In the genomic region with DNA sequence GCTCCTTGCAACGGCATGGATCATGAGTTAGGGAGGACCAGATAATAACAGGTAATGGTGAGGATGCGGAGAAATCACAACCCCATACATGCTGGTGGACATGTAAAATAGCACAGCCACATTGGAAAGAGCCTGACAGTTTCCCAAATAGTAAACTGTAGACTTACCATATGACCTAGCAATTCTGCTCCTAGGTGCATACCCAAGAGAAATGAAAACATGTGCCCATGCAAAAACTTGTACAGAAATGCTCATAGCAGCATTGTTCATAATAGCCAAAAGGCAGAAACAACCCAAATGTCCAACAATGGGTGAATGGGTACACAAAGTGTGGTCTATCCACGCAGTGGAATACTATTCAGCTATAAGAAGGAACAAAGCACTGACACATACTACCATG, we compare ENCODE assay signal across 31 cellular contexts.
"Had no signal": no experiment of that assay in that cellular context is flagged by ENCODE, and none has a peak within 500 bp of the region (broad histone marks: within the 10 kb centered on the region; RNA-seq: fewer than 3 reads in every experiment).

No MANE protein-coding gene starts in this region.

- H3K4me1 Mint-ChIP-seq: activated CD4-positive, alpha-beta T cell treated with anti-CD3 and anti-CD28 coated beads, Interleukin-2, amount 10 ng/mL, durations not matched to agents 24 days and 14 days; activated naive CD8-positive, alpha-beta T cell treated with anti-CD3 and anti-CD28 coated beads for 36 hours; activated T-helper 17 cell treated with anti-CD3 and anti-CD28 coated beads, Interleukin-2, amount 50 U/mL, for 72 hours had no signal

- H3K36me3 Mint-ChIP-seq: activated CD4-positive, alpha-beta memory T cell treated with anti-CD3 and anti-CD28 coated beads for 36 hours; activated naive CD4-positive, alpha-beta T cell treated with anti-CD3 and anti-CD28 coated beads, Interleukin-2, amount 50 U/mL, for 72 hours; activated naive CD8-positive, alpha-beta T cell treated with anti-CD3 and anti-CD28 coated beads for 36 hours had no signal

- H3K4me3 ChIP-seq: adrenal gland, body of pancreas, breast epithelium had no signal

- FAIRE-seq: astrocyte, colon, TTC549 had no signal

- H3K27ac Mint-ChIP-seq: activated B cell treated with CpG ODN at 0.5 μM for 24 hours; activated CD4-positive, alpha-beta memory T cell treated with anti-CD3 and anti-CD28 coated beads for 36 hours; activated CD4-positive, alpha-beta T cell treated with anti-CD3 and anti-CD28 coated beads, Interleukin-2, amount 10 ng/mL, durations not matched to agents 24 days and 14 days; activated naive CD4-positive, alpha-beta T cell treated with anti-CD3 and anti-CD28 coated beads for 36 hours; activated naive CD4-positive, alpha-beta T cell treated with anti-CD3 and anti-CD28 coated beads, Interleukin-2, amount 50 U/mL, for 72 hours; activated naive CD8-positive, alpha-beta T cell treated with anti-CD3 and anti-CD28 coated beads for 36 hours; activated T-cell treated with anti-CD3 and anti-CD28 coated beads, Interleukin-2, amount 50 U/mL, for 72 hours; activated T-helper 1 cell treated with anti-CD3 and anti-CD28 coated beads, Interleukin-12 subunit alpha, Interleukin-12 subunit beta, Interleukin-2, Interleukin-4 antibody, amounts not matched to agents 30 ng/mL and 10 ng/mL and 1 ng/mL, durations not matched to agents 14 hours and 24 hours and 36 hours; activated T-helper 17 cell treated with anti-CD3 and anti-CD28 coated beads, Interleukin-2, amount 50 U/mL, for 72 hours; T-helper 1 cell treated with Interleukin-12 subunit alpha and Interleukin-12 subunit beta and Interleukin-4 antibody, amounts not matched to agents 30 μg/mL and 1 μg/mL, for 36 hours; T-helper 2 cell treated with Interferon-gamma antibody and Interleukin-4, amounts not matched to agents 5 μg/mL and 100 μg/mL, for 36 hours had no signal

- H3K36me3 ChIP-seq: adrenal gland, brain microvascular endothelial cell, breast epithelium had no signal

- ATAC-seq: body of pancreas had no signal

- H3K9me3 ChIP-seq: adrenal gland, body of pancreas had no signal

- H3K9me3 Mint-ChIP-seq: activated B cell treated with CpG ODN at 0.5 μM for 24 hours; activated CD4-positive, alpha-beta memory T cell treated with anti-CD3 and anti-CD28 coated beads for 36 hours; activated CD4-positive, alpha-beta T cell treated with anti-CD3 and anti-CD28 coated beads, Interleukin-2, amount 10 ng/mL, durations not matched to agents 24 days and 14 days; activated naive CD4-positive, alpha-beta T cell treated with anti-CD3 and anti-CD28 coated beads for 36 hours; activated naive CD4-positive, alpha-beta T cell treated with anti-CD3 and anti-CD28 coated beads, Interleukin-2, amount 50 U/mL, for 72 hours; activated naive CD8-positive, alpha-beta T cell treated with anti-CD3 and anti-CD28 coated beads for 36 hours; activated T-cell treated with anti-CD3 and anti-CD28 coated beads, Interleukin-2, amount 50 U/mL, for 4 hours; activated T-cell treated with anti-CD3 and anti-CD28 coated beads, Interleukin-2, amount 50 U/mL, for 72 hours; activated T-helper 1 cell treated with anti-CD3 and anti-CD28 coated beads, Interleukin-12 subunit alpha, Interleukin-12 subunit beta, Interleukin-2, Interleukin-4 antibody, amounts not matched to agents 30 ng/mL and 10 ng/mL and 1 ng/mL, durations not matched to agents 14 hours and 24 hours and 36 hours; activated T-helper 17 cell treated with anti-CD3 and anti-CD28 coated beads, Interleukin-2, amount 50 U/mL, for 72 hours; T-helper 1 cell treated with Interleukin-12 subunit alpha and Interleukin-12 subunit beta and Interleukin-4 antibody, amounts not matched to agents 30 μg/mL and 1 μg/mL, for 36 hours; T-helper 2 cell treated with Interferon-gamma antibody and Interleukin-4, amounts not matched to agents 5 μg/mL and 100 μg/mL, for 36 hours had no signal

- DNase-seq: activated B cell treated with CpG ODN at 0.5 μM for 24 hours; activated CD4-positive, alpha-beta T cell treated with anti-CD3 and anti-CD28 coated beads for 4 hours; activated CD4-positive, CD25-positive, alpha-beta regulatory T cell treated with anti-CD3 and anti-CD28 coated beads, Interleukin-2, amount 50 U/mL, for 72 hours; activated CD8-positive, alpha-beta memory T cell treated with anti-CD3 and anti-CD28 coated beads, Interleukin-2, amount 50 U/mL, for 4 hours; activated gamma-delta T cell treated with Interleukin-2 at 50 U/mL for 16 hours; activated naive CD4-positive, alpha-beta T cell; activated naive CD4-positive, alpha-beta T cell treated with anti-CD3 and anti-CD28 coated beads, Interleukin-2, amount 50 U/mL, for 16 hours; activated naive CD8-positive, alpha-beta T cell treated with anti-CD3 and anti-CD28 coated beads for 36 hours; activated T-cell treated with anti-CD3 and anti-CD28 coated beads, Interleukin-2, amount 50 U/mL, for 1 hour; activated T-cell treated with anti-CD3 and anti-CD28 coated beads, Interleukin-2, amount 50 U/mL, for 4 hours; adrenal gland; amniotic stem cell; aorta; body of pancreas; brain microvascular endothelial cell; central memory CD4-positive, alpha-beta T cell; T-helper 9 cell had no signal

- H3K27me3 ChIP-seq: adrenal gland, body of pancreas, brain microvascular endothelial cell had no signal

- H3K4me3 Mint-ChIP-seq: activated B cell treated with CpG ODN at 0.5 μM for 24 hours; activated CD4-positive, alpha-beta memory T cell treated with anti-CD3 and anti-CD28 coated beads for 36 hours; activated CD4-positive, alpha-beta T cell treated with anti-CD3 and anti-CD28 coated beads, Interleukin-2, amount 10 ng/mL, durations not matched to agents 24 days and 14 days; activated naive CD4-positive, alpha-beta T cell treated with anti-CD3 and anti-CD28 coated beads for 36 hours; activated naive CD8-positive, alpha-beta T cell treated with anti-CD3 and anti-CD28 coated beads for 36 hours; activated T-cell treated with anti-CD3 and anti-CD28 coated beads, Interleukin-2, amount 50 U/mL, for 4 hours; activated T-helper 1 cell treated with anti-CD3 and anti-CD28 coated beads, Interleukin-12 subunit alpha, Interleukin-12 subunit beta, Interleukin-2, Interleukin-4 antibody, amounts not matched to agents 30 ng/mL and 10 ng/mL and 1 ng/mL, durations not matched to agents 14 hours and 24 hours and 36 hours; activated T-helper 17 cell treated with anti-CD3 and anti-CD28 coated beads, Interleukin-2, amount 50 U/mL, for 72 hours; T-helper 1 cell treated with Interleukin-12 subunit alpha and Interleukin-12 subunit beta and Interleukin-4 antibody, amounts not matched to agents 30 μg/mL and 1 μg/mL, for 36 hours; T-helper 2 cell treated with Interferon-gamma antibody and Interleukin-4, amounts not matched to agents 5 μg/mL and 100 μg/mL, for 36 hours had no signal

- H3K4me1 ChIP-seq: adrenal gland, body of pancreas, breast epithelium had no signal

- H3K27ac ChIP-seq: adrenal gland, body of pancreas, brain microvascular endothelial cell, breast epithelium, VCaP had no signal
